In genomic region chr1:184052194-184052559, GRCh38 we compare ENCODE assay signal across 1 cellular context.
TF ChIP-seq lines count a peak whose summit lies in the region.

No MANE protein-coding gene starts in this region.

TF ChIP-seq in H1, 55 proteins besides CTCF, POLR2A, EP300 and RAD21 (continued from another document):
- TF ChIP-seq CHD7 (IDR thresholded peaks at IDR 0.05; ENCODE audit: insufficient replicate concordance, low read length) (no peak), ASH2L (IDR thresholded peaks at IDR 0.05; ENCODE audit: low read length) (no peak)
